ENCODE assay signal across 19 cellular contexts in genomic region chr22:48699531-48699930, GRCh38.
"Had no signal": no experiment of that assay in that cellular context is flagged by ENCODE, and none has a peak within 500 bp of the region (broad histone marks: within the 10 kb centered on the region; RNA-seq: fewer than 3 reads in every experiment).

No MANE protein-coding gene starts in this region.

- H2AFZ ChIP-seq: parathyroid adenoma had no signal

- ATAC-seq: esophagus mucosa; gastrocnemius medialis; left lobe of liver; natural killer cell; psoas muscle; sciatic nerve; stimulated activated naive B cell treated with anti-CD40 and anti-IgM and Interleukin-4, amounts not matched to agents 10 μg/mL and 1 μg/mL and 100 μg/mL, for 72 hours had no signal

- FAIRE-seq: endometrium had no signal

- H3K9me3 ChIP-seq: gastrocnemius medialis, psoas muscle, spleen, stomach, uterus had no signal

- H3K36me3 ChIP-seq: gastrocnemius medialis, spleen, stomach, uterus had no signal

- H3K4me1 ChIP-seq: gastrocnemius medialis, parathyroid adenoma, psoas muscle, spleen, uterus had no signal

- H3K27me3 ChIP-seq: gastrocnemius medialis, uterus had no signal

- H3K79me2 ChIP-seq: parathyroid adenoma had no signal

- H3K27ac ChIP-seq: gastrocnemius medialis, parathyroid adenoma, psoas muscle, spleen, stomach, uterus had no signal

- DNase-seq: effector memory CD4-positive, alpha-beta T cell; gastrocnemius medialis; glutamatergic neuron; islet precursor cell; mammary epithelial cell; natural killer cell; retina; spleen; stimulated activated CD4-positive, alpha-beta T cell treated with anti-CD3 and anti-CD28 coated beads, Interleukin-2, amount 100 ng/mL, for 24 hours; stimulated activated CD4-positive, alpha-beta T cell treated with anti-CD3 and anti-CD28 coated beads, Interleukin-4, amount 100 ng/mL, for 4 hours; stimulated activated naive B cell treated with anti-CD40 and anti-IgM and Interleukin-4, amounts not matched to agents 10 μg/mL and 1 μg/mL and 100 μg/mL, for 72 hours; stomach; uterus had no signal

- H3K9ac ChIP-seq: parathyroid adenoma had no signal

- H3K4me3 ChIP-seq: gastrocnemius medialis, psoas muscle, spleen, stomach, uterus had no signal
